Comparison of ENCODE assay signal across 13 cellular contexts in genomic region chr11:83970061-83970671, GRCh38.
DNase-seq lines count a peak whose midpoint lies in the region; ATAC-seq lines count a peak whose summit lies in the region.
"Had no signal": no experiment of that assay in that cellular context is flagged by ENCODE, and none has a peak within 500 bp of the region (broad histone marks: within the 10 kb centered on the region; RNA-seq: fewer than 3 reads in every experiment).

No MANE protein-coding gene starts in this region.

- ATAC-seq in GM18907 (IDR thresholded peaks at IDR 0.05; ENCODE audit: unreplicated experiment), result peak; percentile 91
- ATAC-seq in GM21786 (IDR thresholded peaks at IDR 0.05; ENCODE audit: unreplicated experiment), result peak; percentile 68
- peak; percentile 88 for ATAC-seq in HG03342 (IDR thresholded peaks at IDR 0.05; ENCODE audit: unreplicated experiment)
- ATAC-seq in Right ventricle myocardium superior (ENCODE audit: poor library complexity), result no peak
- ATAC-seq: left ventricle myocardium superior had no signal

- intact Hi-C loops in Right ventricle myocardium superior (cut with DNase I), result no loop called here

- H3K27ac ChIP-seq in layer of hippocampus (ENCODE audit: low read depth, low read length), result peak overlapping the region; percentile 64
- H3K27ac ChIP-seq: parathyroid adenoma, vagina had no signal

- no peak for DNase-seq in NCI-H2107 (lab: John Stamatoyannopoulos, UW)
- no peak for DNase-seq in Right ventricle myocardium superior
- no peak for DNase-seq in NCI-H1930 (lab: John Stamatoyannopoulos, UW)
- DNase-seq in DMS 273 treated with DMSO at 0.1 percent for 48 hours (lab: John Stamatoyannopoulos, UW), result no peak
- DNase-seq: activated CD8-positive, alpha-beta memory T cell treated with anti-CD3 and anti-CD28 coated beads, Interleukin-2, amount 50 U/mL, for 48 hours; left ventricle myocardium superior; T-helper 2 cell had no signal

- no peaks in the 10 kb centered on the region for H3K27me3 ChIP-seq in layer of hippocampus (ENCODE audit: control insufficient read depth, insufficient read depth, low read length)
- H3K27me3 ChIP-seq: vagina had no signal
